In genomic region chr1:16776835-16777234, GRCh38 we compare ENCODE assay signal across 10 cellular contexts. TPM values are rescaled to one million over a fixed set of nuclear protein-coding genes. Genes with fewer than 3 reads are reported as not detected.
DNase-seq lines count a peak whose midpoint lies in the region; TF ChIP-seq lines count a peak whose summit lies in the region.
"Not testable (repeated sequence)": the region's sequence is repeated elsewhere in the genome, so short reads cannot be mapped to it uniquely, and the experiment has no call there.
"Had no signal": no experiment of that assay in that cellular context is flagged by ENCODE, and none has a peak within 500 bp of the region (broad histone marks: within the 10 kb centered on the region; RNA-seq: fewer than 3 reads in every experiment).

No MANE protein-coding gene starts in this region.

- DNase-seq in activated CD8-positive, alpha-beta memory T cell treated with anti-CD3 and anti-CD28 coated beads for 24 hours, result peak; percentile 28
- DNase-seq in ecto neural progenitor cell (ENCODE audit: low spot score) (peak; percentile 26), fibroblast of gingiva (ENCODE audit: low read depth) (peak; percentile 1), islet precursor cell (peak; percentile 7), spleen (peak; percentile 19)
- DNase-seq in neural progenitor cell (ENCODE audit: low spot score), result not testable (repeated sequence)

- H3K4me2 ChIP-seq in neural progenitor cell, result not testable (repeated sequence)

- H3K4me3 Mint-ChIP-seq in neural progenitor cell, result peak overlapping the region; percentile 13

- not testable (repeated sequence) for H3K36me3 ChIP-seq in neural progenitor cell, spleen

- intact Hi-C loops in spleen (cut with DNase I; ENCODE audit: low total_unique reads), result not testable (repeated sequence)

- H4K20me1 ChIP-seq in neural progenitor cell (ENCODE audit: low read depth), result not testable (repeated sequence)

- not testable (repeated sequence) for H3K4me3 ChIP-seq in neural progenitor cell, spleen

- H2AFZ ChIP-seq in neural progenitor cell (replicated peaks), result not testable (repeated sequence)

- 83 to 88% (median 85%) methylated on average over 5 of the region's 5 CpGs for WGBS in spleen, 5 donors

- not testable (repeated sequence) for H3K4me1 ChIP-seq in neural progenitor cell, spleen

- not testable (repeated sequence) for H3K9me3 ChIP-seq in neural progenitor cell (ENCODE audit: low read depth); spleen

- not testable (repeated sequence) for H3F3A ChIP-seq in neural progenitor cell (ENCODE audit: low read depth)

- H3K36me3 Mint-ChIP-seq in neural progenitor cell, result not testable (repeated sequence)

- H3K79me2 ChIP-seq in neural progenitor cell (ENCODE audit: low read depth), result not testable (repeated sequence)

- H3K9me3 Mint-ChIP-seq in neural progenitor cell, result not testable (repeated sequence)

- not testable (repeated sequence) for TF ChIP-seq POLR2A in spleen (IDR thresholded peaks at IDR 0.05)

- not testable (repeated sequence) for TF ChIP-seq CTCF in neural progenitor cell (IDR thresholded peaks at IDR 0.05); spleen (IDR thresholded peaks at IDR 0.05 in 8 of 11, conservative IDR thresholded peaks at IDR 0.05 in 3 of 11)

- not testable (repeated sequence) for H3K27ac ChIP-seq in neural progenitor cell, spleen

- peak overlapping the region; percentile 52 for H3K27ac Mint-ChIP-seq in neural progenitor cell

- not testable (repeated sequence) for H3K27me3 Mint-ChIP-seq in neural progenitor cell (ENCODE audit: insufficient read depth, low read depth)

- H3K4me1 Mint-ChIP-seq in neural progenitor cell, result peaks cover 16% of the 10 kb centered on the region

- not testable (repeated sequence) for H3K9ac ChIP-seq in neural progenitor cell

- peaks cover 17% of the 10 kb centered on the region for H3K27me3 ChIP-seq in neural progenitor cell
- peaks cover 0 to 38% (median 10%) of the 10 kb centered on the region in 7 donors for H3K27me3 ChIP-seq in spleen (replicated peaks in 1 of 7)

RNA-seq across cellular contexts. Expression of gene RNU1-4, which starts 36.5 kb away (rescaled TPM):
- total RNA-seq in neural progenitor cell (ENCODE audit: low replicate concordance), result under 0.01 TPM in 2 replicates
- 1,000 to 10,000 TPM in 4 of 7 donors, under 1 TPM in 3; under 0.01 to 8,075 (median 6,234) TPM for total RNA-seq in spleen
- polyA plus RNA-seq in spleen, result not detected
- total RNA-seq: G401, GM23338 had no signal
- polyA plus RNA-seq: BJ; CD4-positive, alpha-beta memory T cell; GM23338 had no signal
